In genomic region chr12:109926488-109927210, GRCh38 we compare ENCODE assay signal across 19 cellular contexts.
"Had no signal": no experiment of that assay in that cellular context is flagged by ENCODE, and none has a peak within 500 bp of the region (broad histone marks: within the 10 kb centered on the region; RNA-seq: fewer than 3 reads in every experiment).

No MANE protein-coding gene starts in this region.

- DNase-seq: dorsolateral prefrontal cortex, spleen, substantia nigra, upper lobe of left lung had no signal

- H3K36me3 ChIP-seq: prostate gland had no signal

- H3K27me3 ChIP-seq: dorsolateral prefrontal cortex, right atrium auricular region, spleen, tibial nerve, upper lobe of left lung had no signal

- H3K27me3 Mint-ChIP-seq: naive B cell; natural killer cell treated with Interleukin-12 subunit alpha and Interleukin-12 subunit beta and Interleukin-15 and Interleukin-18, amount 100 ng/mL, for 72 hours; stimulated activated memory B cell treated with anti-CD40 and anti-IgM and Interleukin-4, amounts not matched to agents 10 μg/mL and 1 μg/mL and 100 μg/mL, for 72 hours had no signal

- H3K9ac ChIP-seq: parathyroid adenoma had no signal

- H3K4me3 ChIP-seq: dorsolateral prefrontal cortex, mucosa of descending colon, prostate gland, right atrium auricular region, spleen, thoracic aorta, tibial nerve, upper lobe of left lung had no signal

- H3K36me3 Mint-ChIP-seq: natural killer cell treated with Interleukin-12 subunit alpha and Interleukin-12 subunit beta and Interleukin-15 and Interleukin-18, amount 100 ng/mL, for 72 hours had no signal

- ATAC-seq: stimulated activated memory B cell treated with anti-CD40 and anti-IgM and Interleukin-4, amounts not matched to agents 10 μg/mL and 1 μg/mL and 100 μg/mL, for 72 hours had no signal

- H3K4me3 Mint-ChIP-seq: immature natural killer cell; mesothelial cell of epicardium; natural killer cell treated with Interleukin-12 subunit alpha and Interleukin-12 subunit beta and Interleukin-15 and Interleukin-18, amount 100 ng/mL, for 72 hours; neural crest cell; stimulated activated memory B cell treated with anti-CD40 and anti-IgM and Interleukin-4, amounts not matched to agents 10 μg/mL and 1 μg/mL and 100 μg/mL, for 72 hours had no signal

- H3K4me1 Mint-ChIP-seq: mesothelial cell of epicardium had no signal

- H3K27ac ChIP-seq: parathyroid adenoma, prostate gland, right atrium auricular region, thoracic aorta, tibial nerve, upper lobe of left lung had no signal

- H3K9me3 Mint-ChIP-seq: immature natural killer cell; mesothelial cell of epicardium; naive B cell; natural killer cell treated with Interleukin-12 subunit alpha and Interleukin-12 subunit beta and Interleukin-15 and Interleukin-18, amount 100 ng/mL, for 72 hours; neural crest cell; stimulated activated memory B cell treated with anti-CD40 and anti-IgM and Interleukin-4, amounts not matched to agents 10 μg/mL and 1 μg/mL and 100 μg/mL, for 72 hours had no signal

- H2AFZ ChIP-seq: parathyroid adenoma had no signal

- H3K27ac Mint-ChIP-seq: mesothelial cell of epicardium; stimulated activated memory B cell treated with anti-CD40 and anti-IgM and Interleukin-4, amounts not matched to agents 10 μg/mL and 1 μg/mL and 100 μg/mL, for 72 hours had no signal

- H3K4me1 ChIP-seq: parathyroid adenoma, prostate gland, right atrium auricular region had no signal

- H3K9me3 ChIP-seq: mucosa of descending colon, prostate gland, right atrium auricular region, spleen, thoracic aorta, tibial nerve, upper lobe of left lung had no signal

- FAIRE-seq: colon, frontal cortex, urothelium cell line had no signal
